ENCODE assay signal across 15 cellular contexts in genomic region chr6:168526841-168527281, GRCh38.
A peak's percentile ranks its signal among the peaks of the same experiment; 100 is the strongest.
DNase-seq lines count a peak whose midpoint lies in the region; ATAC-seq and TF ChIP-seq lines count a peak whose summit lies in the region.
"Had no signal": no experiment of that assay in that cellular context is flagged by ENCODE, and none has a peak within 500 bp of the region (broad histone marks: within the 10 kb centered on the region; RNA-seq: fewer than 3 reads in every experiment).

No MANE protein-coding gene starts in this region.

- TF ChIP-seq CTCF in cardiac fibroblast (IDR thresholded peaks at IDR 0.05; ENCODE audit: low read depth, low read length) = no peak
- TF ChIP-seq CTCF in suprapubic skin (IDR thresholded peaks at IDR 0.05) = no peak

- TF ChIP-seq POLR2A in suprapubic skin (IDR thresholded peaks at IDR 0.05) = no peak

- peak overlapping the region; percentile 9 for H3K27ac ChIP-seq in suprapubic skin
- H3K27ac ChIP-seq: BLaER1, parathyroid adenoma had no signal

- no peaks in the 10 kb centered on the region for H3K9me3 ChIP-seq in suprapubic skin
- H3K9me3 ChIP-seq: BLaER1 had no signal

- TF ChIP-seq EP300 in suprapubic skin (IDR thresholded peaks at IDR 0.05) = no peak

- peaks cover 26% of the 10 kb centered on the region for H3K4me1 ChIP-seq in suprapubic skin
- H3K4me1 ChIP-seq: parathyroid adenoma had no signal

- no peaks in the 10 kb centered on the region for H3K27me3 ChIP-seq in suprapubic skin
- H3K27me3 ChIP-seq: BLaER1 had no signal

- no peak for ATAC-seq in GM19463 (IDR thresholded peaks at IDR 0.05; ENCODE audit: unreplicated experiment)

- no peaks in the 10 kb centered on the region for H3K36me3 ChIP-seq in suprapubic skin
- H3K36me3 ChIP-seq: BLaER1 had no signal

- H3K4me3 ChIP-seq in cardiac fibroblast (replicated peaks in 1 of 2; ENCODE audit: low read depth in 2 of 2, low read length in 2 of 2) (no peak overlapping the region), suprapubic skin (no peak overlapping the region)
- H3K4me3 ChIP-seq: BLaER1 had no signal

- DNase-seq in NCI-H2029 treated with DMSO at 0.1 percent for 48 hours (lab: John Stamatoyannopoulos, UW) = peak; percentile 95
- DNase-seq in cardiac fibroblast (ENCODE audit: low read depth in 2 of 2) = peak; percentile 76 to 80
- DNase-seq in islet precursor cell = peak; percentile 33
- no peak for DNase-seq in suprapubic skin (ENCODE audit: low spot score in 2 of 2)
- DNase-seq in MV-4-11 (lab: John Stamatoyannopoulos, UW) = no peak
- no peak for DNase-seq in stimulated activated CD4-positive, alpha-beta T cell treated with anti-CD3 and anti-CD28 coated beads, Interleukin-12 subunit alpha, Interleukin-12 subunit beta, amount 100 ng/mL, for 4 hours
- no peak for DNase-seq in medulla oblongata (ENCODE audit: extremely low spot score)
- DNase-seq: activated CD4-positive, alpha-beta T cell treated with anti-CD3 and anti-CD28 coated beads, Interleukin-2, amount 10 ng/mL, durations not matched to agents 24 days and 14 days; H7; hypothalamus; stimulated activated CD4-positive, alpha-beta T cell treated with anti-CD3 and anti-CD28 coated beads, Interleukin-4, amount 100 ng/mL, for 1 hour; stimulated activated naive CD4-positive, alpha-beta T cell treated with Interleukin-2 at 50 U/mL for 16 hours had no signal

- 28% methylated on average over 8 of the region's 8 CpGs for whole genome bisulfite sequencing in suprapubic skin

Comparison
In these comparisons a context has a peak if more than half of its experiments do, and no peak if none do; other contexts are left out.
1. DNase-seq: peak in NCI-H2029 treated with DMSO at 0.1 percent for 48 hours (single experiment), cardiac fibroblast (2 of 2) and islet precursor cell (single experiment); none in suprapubic skin (0 of 2), MV-4-11 (single experiment), stimulated activated CD4-positive, alpha-beta T cell treated with anti-CD3 and anti-CD28 coated beads, Interleukin-12 subunit alpha, Interleukin-12 subunit beta, amount 100 ng/mL, for 4 hours (single experiment) and medulla oblongata (single experiment).